Comparison of ENCODE assay signal across 28 cellular contexts in the genomic region with DNA sequence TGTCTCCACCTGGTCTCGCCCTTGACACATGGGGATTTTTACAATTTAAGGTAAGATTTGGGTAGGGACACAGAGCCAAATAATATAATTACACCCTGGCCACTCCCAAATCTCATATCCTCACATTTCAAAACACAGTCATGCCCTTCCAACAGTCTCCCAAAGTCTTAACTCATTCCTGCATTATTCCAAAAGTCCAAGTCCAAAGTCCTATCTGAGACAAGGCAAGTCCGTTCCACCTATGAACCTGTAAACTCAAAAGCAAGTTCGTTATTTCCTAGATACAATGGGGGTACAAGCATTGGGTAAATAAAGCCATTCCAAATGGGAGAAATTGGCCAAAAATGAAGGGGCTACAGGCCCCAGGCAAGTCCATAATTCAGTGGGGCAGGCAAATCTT.
"Had no signal": no experiment of that assay in that cellular context is flagged by ENCODE, and none has a peak within 500 bp of the region (broad histone marks: within the 10 kb centered on the region; RNA-seq: fewer than 3 reads in every experiment).

No MANE protein-coding gene starts in this region.

- FAIRE-seq: colon, endometrium, endothelial cell of umbilical vein, frontal cortex had no signal

- H3K27ac ChIP-seq: colonic mucosa, coronary artery, dorsolateral prefrontal cortex, epithelial cell of prostate, esophagus muscularis mucosa, esophagus squamous epithelium, foreskin keratinocyte, gastrocnemius medialis, gastroesophageal sphincter, heart left ventricle, heart right ventricle had no signal

- H3K4me3 ChIP-seq: colonic mucosa, coronary artery, dorsolateral prefrontal cortex, esophagus muscularis mucosa, esophagus squamous epithelium, gastrocnemius medialis, gastroesophageal sphincter, heart left ventricle, heart right ventricle had no signal

- ATAC-seq: effector memory CD8-positive, alpha-beta T cell; esophagus mucosa; foreskin keratinocyte; gastrocnemius medialis; gastroesophageal sphincter; heart left ventricle; heart right ventricle had no signal

- H3K27me3 ChIP-seq: colonic mucosa, dorsolateral prefrontal cortex, esophagus muscularis mucosa, esophagus squamous epithelium, foreskin keratinocyte, gastrocnemius medialis, gastroesophageal sphincter, heart left ventricle, heart right ventricle had no signal

- H3K36me3 ChIP-seq: colonic mucosa, esophagus muscularis mucosa, esophagus squamous epithelium, gastrocnemius medialis, gastroesophageal sphincter, heart left ventricle, heart right ventricle had no signal

- H3K4me1 ChIP-seq: colonic mucosa, esophagus muscularis mucosa, esophagus squamous epithelium, foreskin keratinocyte, gastrocnemius medialis, gastroesophageal sphincter, heart left ventricle, heart right ventricle had no signal

- DNase-seq: colonic mucosa; cortex of kidney; dermis blood vessel endothelial cell; dorsolateral prefrontal cortex; effector CD4-positive, alpha-beta T cell; effector CD8-positive, alpha-beta T cell; effector memory CD4-positive, alpha-beta T cell; effector memory CD8-positive, alpha-beta T cell; endodermal cell; erythroblast; esophagus squamous epithelium; foreskin fibroblast; foreskin keratinocyte; foreskin melanocyte; gastrocnemius medialis; glutamatergic neuron; head of caudate nucleus; heart left ventricle; heart right ventricle had no signal

- H3K9me3 ChIP-seq: colonic mucosa, esophagus muscularis mucosa, gastrocnemius medialis, gastroesophageal sphincter, heart left ventricle had no signal
